In genomic region chr12:42625611-42626010, GRCh38 we compare ENCODE assay signal across 13 cellular contexts. TPM values are rescaled to one million over a fixed set of nuclear protein-coding genes. Genes with fewer than 3 reads are reported as not detected.
DNase-seq lines count a peak whose midpoint lies in the region; ATAC-seq and TF ChIP-seq lines count a peak whose summit lies in the region.
"Had no signal": no experiment of that assay in that cellular context is flagged by ENCODE, and none has a peak within 500 bp of the region (broad histone marks: within the 10 kb centered on the region; RNA-seq: fewer than 3 reads in every experiment).

No MANE protein-coding gene starts in this region.

- no peaks in the 10 kb centered on the region for H3K27me3 ChIP-seq in brain microvascular endothelial cell (replicated peaks)
- H3K27me3 ChIP-seq in lower lobe of right lung (ENCODE audit: low read depth): no peaks in the 10 kb centered on the region
- H3K27me3 ChIP-seq: BLaER1 had no signal

- DNase-seq in AG08396 (ENCODE audit: low spot score) (peak; percentile 11), Caki2 (ENCODE audit: low read depth) (peak; percentile 21), NAMALWA (ENCODE audit: low spot score) (peak; percentile 25), brain microvascular endothelial cell (peak; percentile 4), DMS114 treated with DMSO at 0.1 percent for 48 hours (lab: John Stamatoyannopoulos, UW; ENCODE audit: unreplicated experiment) (no peak), lower lobe of right lung (no peak)
- DNase-seq in activated CD4-positive, alpha-beta T cell treated with anti-CD3 and anti-CD28 coated beads, Interleukin-2, amount 50 U/mL, for 48 hours: no peak
- DNase-seq: CD8-positive, alpha-beta T cell; H7; NCI-H446; NCI-H774; PC-9 had no signal

- no peaks in the 10 kb centered on the region for H3K4me1 ChIP-seq in lower lobe of right lung
- H3K4me1 ChIP-seq: BLaER1 had no signal

- H3K36me3 ChIP-seq in brain microvascular endothelial cell (replicated peaks) (no peaks in the 10 kb centered on the region), lower lobe of right lung (no peaks in the 10 kb centered on the region)
- H3K36me3 ChIP-seq: BLaER1 had no signal

- no peak overlapping the region for H3K4me3 ChIP-seq in brain microvascular endothelial cell (ENCODE audit: low read depth, low read length)
- H3K4me3 ChIP-seq in lower lobe of right lung: no peak overlapping the region
- H3K4me3 ChIP-seq: BLaER1, PC-9 had no signal

- H3K27ac ChIP-seq in brain microvascular endothelial cell: no peak overlapping the region
- H3K27ac ChIP-seq in lower lobe of right lung: no peak overlapping the region
- H3K27ac ChIP-seq: BLaER1, PC-9 had no signal

- H3K9me3 ChIP-seq in lower lobe of right lung: no peaks in the 10 kb centered on the region

- intact Hi-C loops in lower lobe of right lung (cut with DNase I): no loop called here

- in situ Hi-C loops in Caki2 (cut with HindIII; ENCODE audit: low pct_unique_long_range_greater_than_20kb, low sequenced_read_pairs): no loop called here
- in situ Hi-C loops in brain microvascular endothelial cell (cut with HindIII; ENCODE audit: low pct_ligation_motif_present, low sequenced_read_pairs): no loop called here

- TF ChIP-seq CTCF in brain microvascular endothelial cell (IDR thresholded peaks at IDR 0.05; ENCODE audit: low read depth, low read length, missing control alignments) (no peak), lower lobe of right lung (IDR thresholded peaks at IDR 0.05) (no peak)

- no peak for ATAC-seq in lower lobe of right lung
- ATAC-seq: CD8-positive, alpha-beta T cell had no signal

RNA-seq across cellular contexts. Expression of gene PRICKLE1, which starts 36.1 kb away (rescaled TPM):
- total RNA-seq in Caki2 (2014; rRNA removed; shearing (Covaris generic); ENCODE audit: low replicate concordance): 9.5 and 10.7 TPM in 2 replicates
- total RNA-seq in lower lobe of right lung: 18.8 TPM

Comparison
In these comparisons a context has a peak if more than half of its experiments do, and no peak if none do; other contexts are left out.
1. DNase-seq: peak in AG08396 (single experiment), Caki2 (single experiment), NAMALWA (single experiment) and brain microvascular endothelial cell (single experiment); none in DMS114 treated with DMSO at 0.1 percent for 48 hours (single experiment), lower lobe of right lung (single experiment) and activated CD4-positive, alpha-beta T cell treated with anti-CD3 and anti-CD28 coated beads, Interleukin-2, amount 50 U/mL, for 48 hours (0 of 2).